In the genomic region with DNA sequence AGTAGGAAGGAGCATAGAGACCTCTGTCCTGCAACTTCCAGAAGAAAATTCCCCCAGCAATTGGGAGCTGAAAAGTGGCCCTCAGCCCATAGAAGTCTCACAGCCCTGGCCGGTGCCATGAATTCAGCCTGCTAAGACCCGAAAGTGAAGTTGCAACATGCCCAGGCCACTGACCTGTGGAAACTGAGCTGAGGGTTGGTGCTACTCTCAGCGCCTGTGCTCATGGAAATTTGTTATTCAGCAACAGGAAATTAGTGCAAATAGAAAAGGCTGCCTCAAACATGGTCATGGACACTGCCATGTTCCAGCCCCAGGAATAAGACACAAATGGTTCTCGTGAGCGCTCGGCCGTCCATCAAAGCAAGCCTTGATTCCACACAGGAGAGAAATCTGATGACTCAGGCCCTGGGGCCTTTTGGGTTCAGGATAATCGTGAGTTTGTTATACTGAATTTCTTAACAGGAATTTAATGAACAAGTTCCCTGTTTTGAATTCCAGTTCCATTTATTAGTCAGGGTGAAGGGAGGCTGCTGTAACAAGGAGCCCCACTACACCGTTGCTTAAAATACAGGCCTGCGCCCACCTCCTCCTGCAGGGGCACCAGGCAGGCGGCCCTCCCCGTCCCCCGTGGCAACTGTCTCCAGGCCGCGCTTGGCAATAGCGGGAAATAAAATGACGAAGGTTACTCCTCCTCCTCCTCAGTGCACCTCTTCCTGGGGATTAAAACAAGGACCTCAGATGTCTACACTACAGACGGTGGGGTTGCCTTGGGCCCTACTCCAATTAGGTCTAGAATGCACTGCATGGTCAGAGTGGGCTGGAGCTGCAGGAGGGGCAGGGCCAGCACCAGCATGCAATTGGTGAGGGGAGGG, we compare ENCODE assay signal across 21 cellular contexts.
"Had no signal": no experiment of that assay in that cellular context is flagged by ENCODE, and none has a peak within 500 bp of the region (broad histone marks: within the 10 kb centered on the region; RNA-seq: fewer than 3 reads in every experiment).

No MANE protein-coding gene starts in this region.

- H3K36me3 ChIP-seq: ovary, right atrium auricular region, tibial nerve had no signal

- H3K9me3 ChIP-seq: ovary, psoas muscle, right atrium auricular region had no signal

- FAIRE-seq: bronchial epithelial cell, keratinocyte had no signal

- H3K4me1 ChIP-seq: psoas muscle had no signal

- H3K27ac ChIP-seq: coronary artery, psoas muscle, right atrium auricular region had no signal

- H3K27me3 ChIP-seq: ovary, right atrium auricular region, tibial nerve had no signal

- DNase-seq: activated CD4-positive, alpha-beta memory T cell treated with anti-CD3 and anti-CD28 coated beads, Interleukin-2, amount 10 ng/mL, durations not matched to agents 7 days and 5 days; activated CD4-positive, alpha-beta T cell treated with anti-CD3 and anti-CD28 coated beads for 48 hours; activated effector memory CD4-positive, alpha-beta T cell treated with Interleukin-2 at 50 U/mL for 16 hours; activated naive CD4-positive, alpha-beta T cell treated with anti-CD3 and anti-CD28 coated beads for 36 hours; activated naive CD8-positive, alpha-beta T cell treated with anti-CD3 and anti-CD28 coated beads, Interleukin-2, amount 10 ng/mL, durations not matched to agents 7 days and 5 days; activated T-cell treated with anti-CD3 and anti-CD28 coated beads, Interleukin-2, amount 50 U/mL, for 72 hours; amniotic stem cell; cerebellar nuclear complex; left colon; midbrain; natural killer cell; psoas muscle; stimulated activated CD4-positive, alpha-beta T cell treated with anti-CD3 and anti-CD28 coated beads, Interleukin-12 subunit alpha, Interleukin-12 subunit beta, amount 100 ng/mL, for 4 hours; stimulated activated CD4-positive, alpha-beta T cell treated with anti-CD3 and anti-CD28 coated beads, Interleukin-4, amount 100 ng/mL, for 4 hours; stimulated activated naive CD8-positive, alpha-beta T cell treated with anti-CD3 and anti-CD28 coated beads, Interleukin-15, amount 100 ng/mL, for 72 hours had no signal

- H3K4me3 ChIP-seq: coronary artery, ovary, psoas muscle, right atrium auricular region, tibial nerve had no signal
